10 cellular contexts compared by ENCODE assay signal in the genomic region with DNA sequence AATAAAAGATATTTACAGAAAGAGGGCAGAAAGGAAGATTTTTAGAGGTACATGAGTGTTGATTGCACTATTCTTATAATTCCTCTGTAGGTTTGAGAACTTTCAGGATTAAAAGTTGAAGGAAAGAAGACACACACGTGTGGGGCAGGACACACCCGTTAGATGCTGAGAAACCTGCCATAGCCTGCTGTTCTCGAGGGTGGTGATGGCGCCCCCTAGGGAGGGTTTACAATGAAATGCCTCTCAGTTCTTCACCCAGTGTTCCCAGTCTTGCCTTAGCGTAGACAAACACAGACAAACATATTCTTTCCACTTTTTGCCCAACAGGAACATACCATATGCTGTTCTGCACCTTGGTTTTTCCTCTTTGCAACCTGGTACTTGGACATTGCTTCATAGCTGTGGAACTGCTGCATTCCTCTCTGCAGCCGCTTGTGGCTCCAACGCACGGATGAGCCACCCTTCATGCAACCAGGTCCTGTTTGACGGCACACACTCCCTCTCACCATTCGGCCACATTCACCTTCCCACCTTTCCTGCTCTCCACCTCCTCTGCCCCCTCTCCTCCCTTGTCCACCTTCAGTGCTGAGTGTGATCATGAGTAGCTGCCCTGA. TPM values are rescaled to one million over a fixed set of nuclear protein-coding genes. Genes with fewer than 3 reads are reported as not detected.
DNase-seq lines count a peak whose midpoint lies in the region; ATAC-seq, FAIRE-seq and TF ChIP-seq lines count a peak whose summit lies in the region.
"Had no signal": no experiment of that assay in that cellular context is flagged by ENCODE, and none has a peak within 500 bp of the region (broad histone marks: within the 10 kb centered on the region; RNA-seq: fewer than 3 reads in every experiment).

No MANE protein-coding gene starts in this region.

- no peak overlapping the region for H3K4me2 ChIP-seq in mammary epithelial cell (ENCODE audit: insufficient read depth, low read depth, low read length)

- H3K79me2 ChIP-seq in mammary epithelial cell (ENCODE audit: insufficient read depth, low read length), result no peaks in the 10 kb centered on the region

- ATAC-seq in GM18858 (IDR thresholded peaks at IDR 0.05; ENCODE audit: unreplicated experiment), result no peak

- dilution Hi-C loops in mammary epithelial cell (cut with HindIII; ENCODE audit: low sequenced_read_pairs), result no loop called here

- TF ChIP-seq POLR2A in GM12891 (IDR thresholded peaks at IDR 0.05; ENCODE audit: low read depth, low read length), result no peak

- H4K20me1 ChIP-seq in mammary epithelial cell (ENCODE audit: insufficient read depth, low read length), result no peaks in the 10 kb centered on the region

- H3K27ac ChIP-seq in mammary epithelial cell (ENCODE audit: insufficient read depth, low read depth, low read length), result no peak overlapping the region
- no peak overlapping the region for H3K27ac ChIP-seq in substantia nigra (ENCODE audit: low read depth, low read length, poor library complexity, severe bottlenecking)

- BruUV-seq in mammary epithelial cell (replicated peaks; lab: Mats Ljungman, UMichigan) (no TSS peak), MCF 10A (replicated peaks; lab: Mats Ljungman, UMichigan) (no TSS peak)

- no peak overlapping the region for H2AFZ ChIP-seq in mammary epithelial cell (ENCODE audit: low read depth, low read length)

- in situ Hi-C loops in mammary epithelial cell (cut with MboI; ENCODE audit: low sequenced_read_pairs in 2 of 2), result no loop called here

- DNase-seq in mammary epithelial cell (no peak), MCF 10A (ENCODE audit: unreplicated experiment) (no peak), T-helper 9 cell (peak; percentile 34), foreskin fibroblast (no peak), substantia nigra (lab: John Stamatoyannopoulos, UW) (peak in 32 of 49 donors; percentile 9 to 76 (median 45)), GM12891 (ENCODE audit: insufficient read length, low spot score) (no peak), NCI-H2171 (lab: John Stamatoyannopoulos, UW) (no peak)
- DNase-seq: NCI-H345 had no signal

- no peaks in the 10 kb centered on the region for H3K36me3 ChIP-seq in mammary epithelial cell (ENCODE audit: insufficient read depth, low read length)

- CTCF ChIA-PET in mammary epithelial cell (lab: Charles Lee; ENCODE audit: low non-redundant PET), result no interaction called here
- CTCF ChIA-PET in MCF 10A (lab: Yijun Ruan, JAX), result interaction anchor here (1.2 kb wide), 1 partner anchor 22 kb away, joined by 6 read pairs; no protein-coding TSS in a partner anchor

- TF ChIP-seq CTCF in mammary epithelial cell (conservative IDR thresholded peaks at IDR 0.05 in 1 of 2, IDR thresholded peaks at IDR 0.05 in 1 of 2; ENCODE audit: extremely low read depth in 1 of 2, insufficient read depth in 1 of 2, low read depth in 1 of 2, low read length in 2 of 2) (peak; percentile 29 to 40), MCF 10A (IDR thresholded peaks at IDR 0.05; ENCODE audit: unreplicated experiment) (no peak), foreskin fibroblast (IDR thresholded peaks at IDR 0.05; ENCODE audit: low read depth, low read length) (peak; percentile 20)

- no peak overlapping the region for H3K9ac ChIP-seq in mammary epithelial cell (ENCODE audit: insufficient read depth, low read length)

- no peaks in the 10 kb centered on the region for H3K27me3 ChIP-seq in mammary epithelial cell (ENCODE audit: insufficient read depth, low read length)

- intact Hi-C loops in mammary epithelial cell (cut with micrococcal nuclease) (loop anchor here (1.0 kb wide), 1 partner anchor 83 kb away; no protein-coding TSS in a partner anchor), MCF 10A (cut with micrococcal nuclease) (no loop called here)

- 68% methylated on average over 7 of the region's 10 CpGs for WGBS in mammary epithelial cell (ENCODE audit: low coverage, missing lambda C conversion rate)

- H3K4me3 Mint-ChIP-seq in MCF 10A (ENCODE audit: unreplicated experiment), result no peak overlapping the region

- POLR2A ChIA-PET in MCF 10A (lab: Yijun Ruan, JAX), result no interaction called here

- H3K27ac Mint-ChIP-seq in MCF 10A (ENCODE audit: low read depth, unreplicated experiment), result no peak overlapping the region

- peaks cover 6% of the 10 kb centered on the region for H3K4me1 ChIP-seq in mammary epithelial cell (ENCODE audit: insufficient read depth, low read length)

- peaks cover 21% of the 10 kb centered on the region for H3K4me1 Mint-ChIP-seq in MCF 10A (ENCODE audit: insufficient read depth, unreplicated experiment)

- FAIRE-seq in GM12891 (lab: Jason Lieb, UNC), result no peak
- FAIRE-seq: colon had no signal

- H3K27me3 Mint-ChIP-seq in MCF 10A (ENCODE audit: insufficient read depth, unreplicated experiment), result no peaks in the 10 kb centered on the region

- H3K4me3 ChIP-seq in mammary epithelial cell (replicated peaks in 1 of 3; ENCODE audit: insufficient read depth in 1 of 3, low read depth in 2 of 3, low read length in 3 of 3) (no peak overlapping the region), foreskin fibroblast (ENCODE audit: low read depth in 1 of 2, low read length in 2 of 2) (no peak overlapping the region)

- H3K9me3 Mint-ChIP-seq in MCF 10A (ENCODE audit: unreplicated experiment), result no peaks in the 10 kb centered on the region

- H3K36me3 Mint-ChIP-seq in MCF 10A (ENCODE audit: insufficient read depth, unreplicated experiment), result no peaks in the 10 kb centered on the region

- H3K9me3 ChIP-seq in mammary epithelial cell (replicated peaks; ENCODE audit: insufficient read depth, low read length), result no peaks in the 10 kb centered on the region

TF ChIP-seq in GM12891, 5 proteins besides CTCF, POLR2A, EP300 and RAD21:
- TF ChIP-seq POU2F2 (IDR thresholded peaks at IDR 0.05; ENCODE audit: low read depth, low read length) (no peak), POLR2AphosphoS5 (IDR thresholded peaks at IDR 0.05; ENCODE audit: low read depth, low read length) (no peak), PAX5 (IDR thresholded peaks at IDR 0.05; ENCODE audit: insufficient read depth, low read length, severe bottlenecking) (no peak), SPI1 (IDR thresholded peaks at IDR 0.05; ENCODE audit: low read depth, low read length) (no peak), TAF1 (IDR thresholded peaks at IDR 0.05; ENCODE audit: low read depth, low read length) (no peak)
TF ChIP-seq in GM12891: peak in this region for 0.

RNA-seq across cellular contexts. Expression of a gene that starts 23.3 kb away (rescaled TPM):
- total RNA-seq in mammary epithelial cell, result 10 to 100 TPM; 10.8 to 10.9 TPM
- polyA plus RNA-seq in mammary epithelial cell, result 5.9 TPM
- 29.3 TPM for polyA minus RNA-seq in mammary epithelial cell
- total RNA-seq in MCF 10A (2022), result 9.1 and 13.1 TPM in 2 replicates
- polyA plus RNA-seq in GM12891 (2012; ENCODE audit: low read depth, missing spikeins), result 1.3 TPM

Comparison
In these comparisons a context has a peak if more than half of its experiments do, and no peak if none do; other contexts are left out.
1. DNase-seq: peak in T-helper 9 cell (single experiment) and substantia nigra (32 of 49); none in mammary epithelial cell (single experiment), MCF 10A (single experiment), foreskin fibroblast (0 of 2), GM12891 (single experiment) and NCI-H2171 (single experiment).